1 cellular context compared by ENCODE assay signal in genomic region chr17:78889525-78889924, GRCh38.
TF ChIP-seq lines count a peak whose summit lies in the region.

No MANE protein-coding gene starts in this region.

TF ChIP-seq in GM12878, 131 proteins besides CTCF, POLR2A, EP300 and RAD21 (continued from another document and continues in another):
- TF ChIP-seq E4F1 (IDR thresholded peaks at IDR 0.05; ENCODE audit: borderline replicate concordance, partially characterized antibody) (no peak), TCF12 (IDR thresholded peaks at IDR 0.05; ENCODE audit: low read depth, low read length) (no peak), CBX3 (IDR thresholded peaks at IDR 0.05; ENCODE audit: borderline replicate concordance, low read depth) (no peak), SRF (IDR thresholded peaks at IDR 0.05; ENCODE audit: low read depth in 2 of 2, low read length in 2 of 2) (no peak), ASH2L (IDR thresholded peaks at IDR 0.05; ENCODE audit: borderline replicate concordance, low read depth) (no peak), ZNF217 (IDR thresholded peaks at IDR 0.05) (no peak), DPF2 (IDR thresholded peaks at IDR 0.05) (no peak), POU2F2 (IDR thresholded peaks at IDR 0.05; ENCODE audit: borderline replicate concordance, low read depth, low read length) (no peak), SMARCA5 (IDR thresholded peaks at IDR 0.05) (no peak), CHD1 (IDR thresholded peaks at IDR 0.05; ENCODE audit: low read depth, low read length) (no peak), RELA (IDR thresholded peaks at IDR 0.05; ENCODE audit: borderline replicate concordance, partially characterized antibody) (peak; percentile 45), ZNF592 (IDR thresholded peaks at IDR 0.05) (no peak), ZNF384 (IDR thresholded peaks at IDR 0.05; ENCODE audit: borderline replicate concordance, low read depth, low read length) (no peak), BMI1 (IDR thresholded peaks at IDR 0.05; ENCODE audit: borderline replicate concordance) (no peak), ZNF687 (IDR thresholded peaks at IDR 0.05) (no peak), GABPA (IDR thresholded peaks at IDR 0.05; ENCODE audit: low read depth) (no peak), CEBPZ (IDR thresholded peaks at IDR 0.05; ENCODE audit: low read depth, low read length) (no peak), EED (IDR thresholded peaks at IDR 0.05; ENCODE audit: low read depth) (0 out of 2 replicates have a peak, but pooled peaks have one; percentile 19), NR2F1 (conservative IDR thresholded peaks at IDR 0.05) (0 out of 2 replicates have a peak, but pooled peaks have one; percentile 38), ATF2 (IDR thresholded peaks at IDR 0.05; ENCODE audit: low read length) (no peak), SMC3 (IDR thresholded peaks at IDR 0.05; ENCODE audit: borderline replicate concordance, low read length) (no peak), BCL11A (IDR thresholded peaks at IDR 0.05; ENCODE audit: low read depth, low read length) (no peak), WRNIP1 (IDR thresholded peaks at IDR 0.05; ENCODE audit: borderline replicate concordance, low read depth, low read length) (no peak), MAX (IDR thresholded peaks at IDR 0.05; ENCODE audit: low read depth, low read length) (0 out of 2 replicates have a peak, but pooled peaks have one; percentile 7), HCFC1 (IDR thresholded peaks at IDR 0.05; ENCODE audit: low read length) (no peak), HSF1 (IDR thresholded peaks at IDR 0.05; ENCODE audit: low read depth, low read length) (no peak), NFYA (IDR thresholded peaks at IDR 0.05; ENCODE audit: borderline replicate concordance, low read depth, low read length) (no peak), E2F8 (IDR thresholded peaks at IDR 0.05; ENCODE audit: low read depth, partially characterized antibody) (no peak), JUND (IDR thresholded peaks at IDR 0.05; ENCODE audit: low read depth, low read length) (no peak), ATF3 (IDR thresholded peaks at IDR 0.05; ENCODE audit: borderline replicate concordance, extremely low read depth, low read depth, low read length) (no peak), EZH2 (IDR thresholded peaks at IDR 0.05; ENCODE audit: borderline replicate concordance, control insufficient read depth, low read depth, low read length) (no peak), PBX3 (IDR thresholded peaks at IDR 0.05; ENCODE audit: insufficient replicate concordance, low read depth, low read length) (no peak), TCF7 (IDR thresholded peaks at IDR 0.05; ENCODE audit: borderline replicate concordance) (no peak), MYB (IDR thresholded peaks at IDR 0.05; ENCODE audit: borderline replicate concordance, low read depth, low read length) (no peak)
